In the genomic region with DNA sequence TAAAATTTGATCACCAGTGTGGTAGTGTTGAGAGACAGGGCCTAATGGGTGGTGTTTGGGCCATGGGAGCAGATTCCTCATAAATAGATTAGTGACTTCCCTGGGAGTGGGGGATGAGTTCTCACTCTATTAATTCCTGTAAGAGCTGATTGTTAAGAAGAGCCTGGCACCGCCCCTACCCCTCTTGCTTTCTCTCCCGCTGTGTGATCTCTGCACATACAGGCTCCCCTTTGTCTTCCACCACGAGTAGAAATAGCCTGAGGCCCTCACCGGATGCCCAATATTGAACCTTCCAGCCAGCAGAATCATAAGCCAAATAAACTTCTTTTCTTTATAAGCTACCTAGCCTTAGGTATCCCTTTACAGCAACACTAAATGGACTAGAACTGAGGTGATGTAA, we compare ENCODE assay signal across 1 cellular context.
TF ChIP-seq lines count a peak whose summit lies in the region.

No MANE protein-coding gene starts in this region.

TF ChIP-seq in H1, 55 proteins besides CTCF, POLR2A, EP300 and RAD21:
- TF ChIP-seq CEBPB (IDR thresholded peaks at IDR 0.05; ENCODE audit: low read depth, low read length) (no peak), SP4 (IDR thresholded peaks at IDR 0.05; ENCODE audit: low read length) (no peak), MAFK (IDR thresholded peaks at IDR 0.05; ENCODE audit: low read depth, low read length) (no peak), EZH2 (IDR thresholded peaks at IDR 0.05; ENCODE audit: low read depth, low read length, severe bottlenecking) (no peak), RFX5 (IDR thresholded peaks at IDR 0.05; ENCODE audit: borderline replicate concordance, low read depth, low read length) (no peak), CBX5 (IDR thresholded peaks at IDR 0.05; ENCODE audit: low read depth, low read length) (no peak), NRF1 (IDR thresholded peaks at IDR 0.05; ENCODE audit: low read depth, low read length) (no peak), POU5F1 (IDR thresholded peaks at IDR 0.05; ENCODE audit: low read depth, low read length) (no peak), NANOG (IDR thresholded peaks at IDR 0.05; ENCODE audit: insufficient read depth, low read depth, low read length, poor library complexity, severe bottlenecking) (no peak), SP1 (IDR thresholded peaks at IDR 0.05; ENCODE audit: low read depth, low read length) (no peak)
